Comparison of ENCODE assay signal across 1 cellular context in the genomic region with DNA sequence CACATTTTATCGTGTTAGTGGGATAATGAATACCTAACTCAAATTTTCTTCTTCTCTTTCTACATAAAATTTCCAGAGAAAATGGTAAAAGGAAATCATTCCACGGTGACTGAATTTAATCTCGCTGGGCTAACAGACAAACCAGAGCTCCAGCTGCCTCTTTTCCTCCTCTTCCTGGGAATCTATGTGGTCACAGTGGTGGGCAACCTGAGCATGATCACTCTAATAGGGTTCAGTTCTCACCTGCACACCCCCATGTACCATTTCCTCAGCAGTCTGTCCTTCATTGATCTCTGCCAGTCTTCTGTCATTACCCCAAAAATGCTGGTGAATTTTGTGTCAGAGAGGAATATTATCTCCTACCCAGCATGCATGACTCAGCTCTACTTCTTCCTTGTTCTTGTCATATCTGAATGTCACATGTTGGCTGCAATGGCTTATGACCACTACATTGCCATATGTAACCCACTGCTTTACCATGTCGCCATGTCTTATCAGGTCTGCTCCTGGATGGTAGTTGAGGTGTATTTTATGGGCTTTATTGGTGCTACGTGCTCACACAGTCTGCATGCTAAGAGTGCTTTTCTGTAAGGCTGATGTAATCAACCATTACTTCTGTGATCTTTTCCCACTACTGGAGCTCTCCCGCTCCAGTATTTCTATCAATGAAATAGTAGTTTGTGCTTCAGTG.
TF ChIP-seq lines count a peak whose summit lies in the region.

No MANE protein-coding gene starts in this region.

TF ChIP-seq in K562, 482 proteins besides CTCF, POLR2A, EP300 and RAD21 (continued from another document and continues in another):
- TF ChIP-seq, protein P1, sequence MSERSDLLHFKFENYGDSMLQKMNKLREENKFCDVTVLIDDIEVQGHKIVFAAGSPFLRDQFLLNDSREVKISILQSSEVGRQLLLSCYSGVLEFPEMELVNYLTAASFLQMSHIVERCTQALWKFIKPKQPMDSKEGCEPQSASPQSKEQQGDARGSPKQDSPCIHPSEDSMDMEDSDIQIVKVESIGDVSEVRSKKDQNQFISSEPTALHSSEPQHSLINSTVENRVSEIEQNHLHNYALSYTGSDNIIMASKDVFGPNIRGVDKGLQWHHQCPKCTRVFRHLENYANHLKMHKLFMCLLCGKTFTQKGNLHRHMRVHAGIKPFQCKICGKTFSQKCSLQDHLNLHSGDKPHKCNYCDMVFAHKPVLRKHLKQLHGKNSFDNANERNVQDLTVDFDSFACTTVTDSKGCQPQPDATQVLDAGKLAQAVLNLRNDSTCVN (CRISPR knock-in tag; IDR thresholded peaks at IDR 0.05), result peak; percentile 93
- TF ChIP-seq THRAP3 (IDR thresholded peaks at IDR 0.05; ENCODE audit: borderline replicate concordance), result 0 out of 2 replicates have a peak, but pooled peaks have one; percentile 60
- TF ChIP-seq, protein P2, sequence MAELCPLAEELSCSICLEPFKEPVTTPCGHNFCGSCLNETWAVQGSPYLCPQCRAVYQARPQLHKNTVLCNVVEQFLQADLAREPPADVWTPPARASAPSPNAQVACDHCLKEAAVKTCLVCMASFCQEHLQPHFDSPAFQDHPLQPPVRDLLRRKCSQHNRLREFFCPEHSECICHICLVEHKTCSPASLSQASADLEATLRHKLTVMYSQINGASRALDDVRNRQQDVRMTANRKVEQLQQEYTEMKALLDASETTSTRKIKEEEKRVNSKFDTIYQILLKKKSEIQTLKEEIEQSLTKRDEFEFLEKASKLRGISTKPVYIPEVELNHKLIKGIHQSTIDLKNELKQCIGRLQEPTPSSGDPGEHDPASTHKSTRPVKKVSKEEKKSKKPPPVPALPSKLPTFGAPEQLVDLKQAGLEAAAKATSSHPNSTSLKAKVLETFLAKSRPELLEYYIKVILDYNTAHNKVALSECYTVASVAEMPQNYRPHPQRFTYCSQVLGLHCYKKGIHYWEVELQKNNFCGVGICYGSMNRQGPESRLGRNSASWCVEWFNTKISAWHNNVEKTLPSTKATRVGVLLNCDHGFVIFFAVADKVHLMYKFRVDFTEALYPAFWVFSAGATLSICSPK (IDR thresholded peaks at IDR 0.05; ENCODE audit: borderline replicate concordance), result no peak
- TF ChIP-seq, protein P3, sequence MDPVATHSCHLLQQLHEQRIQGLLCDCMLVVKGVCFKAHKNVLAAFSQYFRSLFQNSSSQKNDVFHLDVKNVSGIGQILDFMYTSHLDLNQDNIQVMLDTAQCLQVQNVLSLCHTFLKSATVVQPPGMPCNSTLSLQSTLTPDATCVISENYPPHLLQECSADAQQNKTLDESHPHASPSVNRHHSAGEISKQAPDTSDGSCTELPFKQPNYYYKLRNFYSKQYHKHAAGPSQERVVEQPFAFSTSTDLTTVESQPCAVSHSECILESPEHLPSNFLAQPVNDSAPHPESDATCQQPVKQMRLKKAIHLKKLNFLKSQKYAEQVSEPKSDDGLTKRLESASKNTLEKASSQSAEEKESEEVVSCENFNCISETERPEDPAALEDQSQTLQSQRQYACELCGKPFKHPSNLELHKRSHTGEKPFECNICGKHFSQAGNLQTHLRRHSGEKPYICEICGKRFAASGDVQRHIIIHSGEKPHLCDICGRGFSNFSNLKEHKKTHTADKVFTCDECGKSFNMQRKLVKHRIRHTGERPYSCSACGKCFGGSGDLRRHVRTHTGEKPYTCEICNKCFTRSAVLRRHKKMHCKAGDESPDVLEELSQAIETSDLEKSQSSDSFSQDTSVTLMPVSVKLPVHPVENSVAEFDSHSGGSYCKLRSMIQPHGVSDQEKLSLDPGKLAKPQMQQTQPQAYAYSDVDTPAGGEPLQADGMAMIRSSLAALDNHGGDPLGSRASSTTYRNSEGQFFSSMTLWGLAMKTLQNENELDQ (CRISPR knock-in tag; IDR thresholded peaks at IDR 0.05; ENCODE audit: borderline replicate concordance), result no peak
- peak; percentile 96 for TF ChIP-seq BACH1 (tag; IDR thresholded peaks at IDR 0.05)
- peak; percentile 82 for TF ChIP-seq MTA1 (IDR thresholded peaks at IDR 0.05; ENCODE audit: borderline replicate concordance)
- TF ChIP-seq, protein P4, sequence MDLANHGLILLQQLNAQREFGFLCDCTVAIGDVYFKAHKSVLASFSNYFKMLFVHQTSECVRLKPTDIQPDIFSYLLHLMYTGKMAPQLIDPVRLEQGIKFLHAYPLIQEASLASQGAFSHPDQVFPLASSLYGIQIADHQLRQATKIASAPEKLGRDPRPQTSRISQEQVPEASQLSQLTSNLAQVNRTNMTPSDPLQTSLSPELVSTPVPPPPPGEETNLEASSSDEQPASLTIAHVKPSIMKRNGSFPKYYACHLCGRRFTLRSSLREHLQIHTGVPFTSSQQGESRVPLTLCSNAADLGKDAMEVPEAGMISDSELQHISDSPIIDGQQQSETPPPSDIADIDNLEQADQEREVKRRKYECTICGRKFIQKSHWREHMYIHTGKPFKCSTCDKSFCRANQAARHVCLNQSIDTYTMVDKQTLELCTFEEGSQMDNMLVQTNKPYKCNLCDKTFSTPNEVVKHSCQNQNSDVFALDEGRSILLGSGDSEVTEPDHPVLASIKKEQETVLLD (IDR thresholded peaks at IDR 0.05), result peak; percentile 68; the same call in 1 of the 2 replicates
- TF ChIP-seq ZNF3 (CRISPR knock-in tag; IDR thresholded peaks at IDR 0.05), result no peak
- TF ChIP-seq TOE1 (IDR thresholded peaks at IDR 0.05; ENCODE audit: borderline replicate concordance), result peak; percentile 88
- no peak for TF ChIP-seq TOE1 (CRISPR knock-in tag; IDR thresholded peaks at IDR 0.05; ENCODE audit: borderline replicate concordance, low read depth)
- TF ChIP-seq, protein P5, sequence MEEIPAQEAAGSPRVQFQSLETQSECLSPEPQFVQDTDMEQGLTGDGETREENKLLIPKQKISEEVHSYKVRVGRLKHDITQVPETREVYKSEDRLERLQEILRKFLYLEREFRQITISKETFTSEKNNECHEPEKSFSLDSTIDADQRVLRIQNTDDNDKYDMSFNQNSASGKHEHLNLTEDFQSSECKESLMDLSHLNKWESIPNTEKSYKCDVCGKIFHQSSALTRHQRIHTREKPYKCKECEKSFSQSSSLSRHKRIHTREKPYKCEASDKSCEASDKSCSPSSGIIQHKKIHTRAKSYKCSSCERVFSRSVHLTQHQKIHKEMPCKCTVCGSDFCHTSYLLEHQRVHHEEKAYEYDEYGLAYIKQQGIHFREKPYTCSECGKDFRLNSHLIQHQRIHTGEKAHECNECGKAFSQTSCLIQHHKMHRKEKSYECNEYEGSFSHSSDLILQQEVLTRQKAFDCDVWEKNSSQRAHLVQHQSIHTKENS (CRISPR knock-in tag; IDR thresholded peaks at IDR 0.05), result no peak
- peak; percentile 87 for TF ChIP-seq POLR2AphosphoS5 (IDR thresholded peaks at IDR 0.05; ENCODE audit: control insufficient read depth, insufficient read depth, low read depth, low read length)
- TF ChIP-seq, protein P6, sequence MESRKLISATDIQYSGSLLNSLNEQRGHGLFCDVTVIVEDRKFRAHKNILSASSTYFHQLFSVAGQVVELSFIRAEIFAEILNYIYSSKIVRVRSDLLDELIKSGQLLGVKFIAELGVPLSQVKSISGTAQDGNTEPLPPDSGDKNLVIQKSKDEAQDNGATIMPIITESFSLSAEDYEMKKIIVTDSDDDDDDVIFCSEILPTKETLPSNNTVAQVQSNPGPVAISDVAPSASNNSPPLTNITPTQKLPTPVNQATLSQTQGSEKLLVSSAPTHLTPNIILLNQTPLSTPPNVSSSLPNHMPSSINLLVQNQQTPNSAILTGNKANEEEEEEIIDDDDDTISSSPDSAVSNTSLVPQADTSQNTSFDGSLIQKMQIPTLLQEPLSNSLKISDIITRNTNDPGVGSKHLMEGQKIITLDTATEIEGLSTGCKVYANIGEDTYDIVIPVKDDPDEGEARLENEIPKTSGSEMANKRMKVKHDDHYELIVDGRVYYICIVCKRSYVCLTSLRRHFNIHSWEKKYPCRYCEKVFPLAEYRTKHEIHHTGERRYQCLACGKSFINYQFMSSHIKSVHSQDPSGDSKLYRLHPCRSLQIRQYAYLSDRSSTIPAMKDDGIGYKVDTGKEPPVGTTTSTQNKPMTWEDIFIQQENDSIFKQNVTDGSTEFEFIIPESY (CRISPR knock-in tag; IDR thresholded peaks at IDR 0.05), result no peak
- TF ChIP-seq ZBED1 (IDR thresholded peaks at IDR 0.05), result no peak
- no peak for TF ChIP-seq PHB (CRISPR knock-in tag; IDR thresholded peaks at IDR 0.05)
- peak; percentile 52 to 64; a peak in 2 of 4 replicates for TF ChIP-seq KDM1A (IDR thresholded peaks at IDR 0.05)
- TF ChIP-seq POLR3G (IDR thresholded peaks at IDR 0.05; ENCODE audit: extremely low read depth, insufficient read length, insufficient replicate concordance), result no peak
- peak; percentile 98 for TF ChIP-seq ARID1B (IDR thresholded peaks at IDR 0.05)
- no peak for TF ChIP-seq HEY1 (CRISPR knock-in tag; IDR thresholded peaks at IDR 0.05; ENCODE audit: borderline replicate concordance)
- peak; percentile 85; the same call in 1 of the 2 replicates for TF ChIP-seq CC2D1A (IDR thresholded peaks at IDR 0.05)
- TF ChIP-seq GTF2E2 (tag; IDR thresholded peaks at IDR 0.05), result no peak
- TF ChIP-seq, protein P7, sequence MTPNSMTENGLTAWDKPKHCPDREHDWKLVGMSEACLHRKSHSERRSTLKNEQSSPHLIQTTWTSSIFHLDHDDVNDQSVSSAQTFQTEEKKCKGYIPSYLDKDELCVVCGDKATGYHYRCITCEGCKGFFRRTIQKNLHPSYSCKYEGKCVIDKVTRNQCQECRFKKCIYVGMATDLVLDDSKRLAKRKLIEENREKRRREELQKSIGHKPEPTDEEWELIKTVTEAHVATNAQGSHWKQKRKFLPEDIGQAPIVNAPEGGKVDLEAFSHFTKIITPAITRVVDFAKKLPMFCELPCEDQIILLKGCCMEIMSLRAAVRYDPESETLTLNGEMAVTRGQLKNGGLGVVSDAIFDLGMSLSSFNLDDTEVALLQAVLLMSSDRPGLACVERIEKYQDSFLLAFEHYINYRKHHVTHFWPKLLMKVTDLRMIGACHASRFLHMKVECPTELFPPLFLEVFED (CRISPR knock-in tag; conservative IDR thresholded peaks at IDR 0.05), result peak; percentile 85; the same call in 1 of the 2 replicates
- TF ChIP-seq, protein P8, sequence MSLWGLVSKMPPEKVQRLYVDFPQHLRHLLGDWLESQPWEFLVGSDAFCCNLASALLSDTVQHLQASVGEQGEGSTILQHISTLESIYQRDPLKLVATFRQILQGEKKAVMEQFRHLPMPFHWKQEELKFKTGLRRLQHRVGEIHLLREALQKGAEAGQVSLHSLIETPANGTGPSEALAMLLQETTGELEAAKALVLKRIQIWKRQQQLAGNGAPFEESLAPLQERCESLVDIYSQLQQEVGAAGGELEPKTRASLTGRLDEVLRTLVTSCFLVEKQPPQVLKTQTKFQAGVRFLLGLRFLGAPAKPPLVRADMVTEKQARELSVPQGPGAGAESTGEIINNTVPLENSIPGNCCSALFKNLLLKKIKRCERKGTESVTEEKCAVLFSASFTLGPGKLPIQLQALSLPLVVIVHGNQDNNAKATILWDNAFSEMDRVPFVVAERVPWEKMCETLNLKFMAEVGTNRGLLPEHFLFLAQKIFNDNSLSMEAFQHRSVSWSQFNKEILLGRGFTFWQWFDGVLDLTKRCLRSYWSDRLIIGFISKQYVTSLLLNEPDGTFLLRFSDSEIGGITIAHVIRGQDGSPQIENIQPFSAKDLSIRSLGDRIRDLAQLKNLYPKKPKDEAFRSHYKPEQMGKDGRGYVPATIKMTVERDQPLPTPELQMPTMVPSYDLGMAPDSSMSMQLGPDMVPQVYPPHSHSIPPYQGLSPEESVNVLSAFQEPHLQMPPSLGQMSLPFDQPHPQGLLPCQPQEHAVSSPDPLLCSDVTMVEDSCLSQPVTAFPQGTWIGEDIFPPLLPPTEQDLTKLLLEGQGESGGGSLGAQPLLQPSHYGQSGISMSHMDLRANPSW (CRISPR knock-in tag; IDR thresholded peaks at IDR 0.05), result no peak; the same call in 1 of the 2 replicates
- TF ChIP-seq ZFP1 (CRISPR knock-in tag; IDR thresholded peaks at IDR 0.05), result no peak
- peak; percentile 82 for TF ChIP-seq NFIC (IDR thresholded peaks at IDR 0.05)
- peak; percentile 87 for TF ChIP-seq CXXC5 (CRISPR knock-in tag; IDR thresholded peaks at IDR 0.05)
- TF ChIP-seq RAD51 (IDR thresholded peaks at IDR 0.05; ENCODE audit: borderline replicate concordance, low read depth), result peak; percentile 86
- TF ChIP-seq, protein P9, sequence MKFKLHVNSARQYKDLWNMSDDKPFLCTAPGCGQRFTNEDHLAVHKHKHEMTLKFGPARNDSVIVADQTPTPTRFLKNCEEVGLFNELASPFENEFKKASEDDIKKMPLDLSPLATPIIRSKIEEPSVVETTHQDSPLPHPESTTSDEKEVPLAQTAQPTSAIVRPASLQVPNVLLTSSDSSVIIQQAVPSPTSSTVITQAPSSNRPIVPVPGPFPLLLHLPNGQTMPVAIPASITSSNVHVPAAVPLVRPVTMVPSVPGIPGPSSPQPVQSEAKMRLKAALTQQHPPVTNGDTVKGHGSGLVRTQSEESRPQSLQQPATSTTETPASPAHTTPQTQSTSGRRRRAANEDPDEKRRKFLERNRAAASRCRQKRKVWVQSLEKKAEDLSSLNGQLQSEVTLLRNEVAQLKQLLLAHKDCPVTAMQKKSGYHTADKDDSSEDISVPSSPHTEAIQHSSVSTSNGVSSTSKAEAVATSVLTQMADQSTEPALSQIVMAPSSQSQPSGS (CRISPR knock-in tag; IDR thresholded peaks at IDR 0.05), result no peak
- peak; percentile 86 for TF ChIP-seq ZNF311 (CRISPR knock-in tag; IDR thresholded peaks at IDR 0.05)
- TF ChIP-seq MBD2 (IDR thresholded peaks at IDR 0.05; ENCODE audit: borderline replicate concordance, low read depth), result peak; percentile 77; the same call in 1 of the 2 replicates
- peak; percentile 83 for TF ChIP-seq TEAD2 (tag; IDR thresholded peaks at IDR 0.05)
- TF ChIP-seq PHF21A (IDR thresholded peaks at IDR 0.05; ENCODE audit: borderline replicate concordance, low read depth), result no peak
- no peak for TF ChIP-seq CHD4 (IDR thresholded peaks at IDR 0.05; ENCODE audit: insufficient read depth, insufficient replicate concordance, low read depth, low read length, poor library complexity, severe bottlenecking)
- peak; percentile 91 for TF ChIP-seq NFRKB (IDR thresholded peaks at IDR 0.05; ENCODE audit: low read depth)
- no peak for TF ChIP-seq GABPA (tag; conservative IDR thresholded peaks at IDR 0.05; ENCODE audit: low read depth)
- no peak for TF ChIP-seq SETDB1 (IDR thresholded peaks at IDR 0.05; ENCODE audit: low read length)
- peak; percentile 47 for TF ChIP-seq KDM5B (IDR thresholded peaks at IDR 0.05; ENCODE audit: insufficient replicate concordance, low read depth, low read length)
- TF ChIP-seq, protein P10, sequence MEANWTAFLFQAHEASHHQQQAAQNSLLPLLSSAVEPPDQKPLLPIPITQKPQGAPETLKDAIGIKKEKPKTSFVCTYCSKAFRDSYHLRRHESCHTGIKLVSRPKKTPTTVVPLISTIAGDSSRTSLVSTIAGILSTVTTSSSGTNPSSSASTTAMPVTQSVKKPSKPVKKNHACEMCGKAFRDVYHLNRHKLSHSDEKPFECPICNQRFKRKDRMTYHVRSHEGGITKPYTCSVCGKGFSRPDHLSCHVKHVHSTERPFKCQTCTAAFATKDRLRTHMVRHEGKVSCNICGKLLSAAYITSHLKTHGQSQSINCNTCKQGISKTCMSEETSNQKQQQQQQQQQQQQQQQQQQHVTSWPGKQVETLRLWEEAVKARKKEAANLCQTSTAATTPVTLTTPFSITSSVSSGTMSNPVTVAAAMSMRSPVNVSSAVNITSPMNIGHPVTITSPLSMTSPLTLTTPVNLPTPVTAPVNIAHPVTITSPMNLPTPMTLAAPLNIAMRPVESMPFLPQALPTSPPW (CRISPR knock-in tag; IDR thresholded peaks at IDR 0.05), result peak; percentile 63
- no peak for TF ChIP-seq RBM39 (optimal IDR thresholded peaks at IDR 0.05; ENCODE audit: low read depth, low read length)
- TF ChIP-seq ZNF224 (CRISPR knock-in tag; IDR thresholded peaks at IDR 0.05), result no peak
- TF ChIP-seq ZNF24 (IDR thresholded peaks at IDR 0.05), result peak; percentile 49; the same call in 1 of the 2 replicates
- no peak for TF ChIP-seq FOXJ3 (CRISPR knock-in tag; IDR thresholded peaks at IDR 0.05)
- TF ChIP-seq STAT5B (CRISPR knock-in tag; IDR thresholded peaks at IDR 0.05), result no peak
- TF ChIP-seq PRMT5 (CRISPR knock-in tag; IDR thresholded peaks at IDR 0.05), result no peak
- peak; percentile 79 for TF ChIP-seq TCFL5 (CRISPR knock-in tag; conservative IDR thresholded peaks at IDR 0.05)
